8 cellular contexts compared by ENCODE assay signal in the genomic region with DNA sequence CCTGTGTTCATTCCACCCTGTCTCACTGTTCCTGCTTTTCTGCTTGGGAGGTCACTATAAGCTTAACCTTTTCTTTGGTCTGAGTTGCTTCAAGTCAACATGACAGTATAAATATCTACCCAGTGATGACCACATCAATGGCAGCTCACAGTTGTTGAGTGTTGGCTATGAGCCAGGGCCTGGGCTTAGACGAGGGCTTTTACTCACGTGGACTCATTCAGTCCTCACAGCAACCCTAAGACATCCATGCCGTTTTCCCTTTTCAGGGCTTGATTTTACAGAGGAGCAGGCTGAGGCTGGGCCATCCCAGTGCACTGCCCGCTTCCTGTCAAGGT. TPM values are rescaled to one million over a fixed set of nuclear protein-coding genes. Genes with fewer than 3 reads are reported as not detected.
DNase-seq lines count a peak whose midpoint lies in the region; ATAC-seq and TF ChIP-seq lines count a peak whose summit lies in the region.

No MANE protein-coding gene starts in this region.

- H3K27ac ChIP-seq in mammary epithelial cell (ENCODE audit: insufficient read depth, low read depth, low read length), result no peak overlapping the region
- peak overlapping the region; percentile 41 for H3K27ac ChIP-seq in angular gyrus (ENCODE audit: low read depth, low read length)
- peak overlapping the region; percentile 84 to 89 (median 85) for H3K27ac ChIP-seq in transverse colon

- POLR2A ChIA-PET in MCF 10A (lab: Yijun Ruan, JAX), result interaction anchor here (0.6 kb wide), 1 partner anchor 8 kb away, joined by 3 read pairs; no protein-coding TSS in a partner anchor
- POLR2A ChIA-PET in HEK293T (lab: Yijun Ruan, JAX), result no interaction called here

- no peaks in the 10 kb centered on the region for H3K27me3 Mint-ChIP-seq in MCF 10A (ENCODE audit: insufficient read depth, unreplicated experiment)

- no peaks in the 10 kb centered on the region for H4K20me1 ChIP-seq in mammary epithelial cell (ENCODE audit: insufficient read depth, low read length)

- H2AFZ ChIP-seq in mammary epithelial cell (ENCODE audit: low read depth, low read length), result no peak overlapping the region

- H3K4me1 Mint-ChIP-seq in MCF 10A (ENCODE audit: insufficient read depth, unreplicated experiment), result no peaks in the 10 kb centered on the region

- no peak overlapping the region for H3K9ac ChIP-seq in mammary epithelial cell (ENCODE audit: insufficient read depth, low read length)

- in situ Hi-C loops in mammary epithelial cell (cut with MboI; ENCODE audit: low sequenced_read_pairs in 2 of 2) (loop anchor here in 1 of 2 donors (25.0 kb wide), 1 partner anchor 263 kb away; no protein-coding TSS in a partner anchor), transverse colon (cut with MboI; ENCODE audit: low pct_ligation_motif_present in 1 of 4, low pct_unique_long_range_greater_than_20kb in 1 of 4, low sequenced_read_pairs in 3 of 4) (no loop called here)

- intact Hi-C loops in MCF 10A (cut with micrococcal nuclease), result no loop called here
- intact Hi-C loops in mammary epithelial cell (cut with micrococcal nuclease), result no loop called here
- intact Hi-C loops in lower leg skin (cut with DNase I; ENCODE audit: low total_unique reads), result no loop called here
- intact Hi-C loops in transverse colon (cut with DNase I; ENCODE audit: low total_unique reads), result loop anchor here (5.0 kb wide), 1 partner anchor 1143 kb away; the partner anchor contains the start of gene CXCL17

- no peak overlapping the region for H3K4me3 Mint-ChIP-seq in MCF 10A (ENCODE audit: unreplicated experiment)

- peaks cover 92% of the 10 kb centered on the region for H3K36me3 Mint-ChIP-seq in MCF 10A (ENCODE audit: insufficient read depth, unreplicated experiment)

- H3K27ac Mint-ChIP-seq in MCF 10A (ENCODE audit: low read depth, unreplicated experiment), result no peak overlapping the region

- dilution Hi-C loops in mammary epithelial cell (cut with HindIII; ENCODE audit: low sequenced_read_pairs), result loop anchor here (5.0 kb wide), 1 partner anchor 58 kb away; no protein-coding TSS in a partner anchor

- no peak for TF ChIP-seq CTCF in MCF 10A (IDR thresholded peaks at IDR 0.05; ENCODE audit: unreplicated experiment)
- TF ChIP-seq CTCF in mammary epithelial cell (conservative IDR thresholded peaks at IDR 0.05 in 1 of 2, IDR thresholded peaks at IDR 0.05 in 1 of 2; ENCODE audit: extremely low read depth in 1 of 2, insufficient read depth in 1 of 2, low read depth in 1 of 2, low read length in 2 of 2), result no peak
- no peak for TF ChIP-seq CTCF in lower leg skin (IDR thresholded peaks at IDR 0.05)
- no peak for TF ChIP-seq CTCF in transverse colon (IDR thresholded peaks at IDR 0.05)

- DNase-seq in MCF 10A (ENCODE audit: unreplicated experiment), result peak; percentile 14
- DNase-seq in mammary epithelial cell, result no peak
- peak; percentile 57 to 93 for DNase-seq in lower leg skin (ENCODE audit: low spot score in 2 of 2)
- DNase-seq in transverse colon, result peak; percentile 66
- no peak for DNase-seq in HEK293T (ENCODE audit: extremely low spot score)

- H3K27me3 ChIP-seq in mammary epithelial cell (ENCODE audit: insufficient read depth, low read length), result no peaks in the 10 kb centered on the region
- H3K27me3 ChIP-seq in transverse colon, result no peaks in the 10 kb centered on the region

- no peak for TF ChIP-seq EP300 in transverse colon (IDR thresholded peaks at IDR 0.05; ENCODE audit: low read depth)

- H3K9me3 ChIP-seq in mammary epithelial cell (replicated peaks; ENCODE audit: insufficient read depth, low read length) (no peaks in the 10 kb centered on the region), transverse colon (no peaks in the 10 kb centered on the region)

- no peak for ATAC-seq in GM19397 (IDR thresholded peaks at IDR 0.05; ENCODE audit: unreplicated experiment)
- no peak for ATAC-seq in HG02642 (IDR thresholded peaks at IDR 0.05; ENCODE audit: poor library complexity, unreplicated experiment)

- H3K9me3 Mint-ChIP-seq in MCF 10A (ENCODE audit: unreplicated experiment), result no peaks in the 10 kb centered on the region

- 32% methylated on average over 4 of the region's 4 CpGs for WGBS in mammary epithelial cell (ENCODE audit: low coverage, missing lambda C conversion rate)
- WGBS in lower leg skin, 2 donors, result 42 to 48% methylated on average over 4 of the region's 4 CpGs
- WGBS in transverse colon (ENCODE audit: low coverage in 1 of 2), 2 donors, result 18 to 35% methylated on average over 3 to 4 of the region's 4 CpGs

- CTCF ChIA-PET in MCF 10A (lab: Yijun Ruan, JAX), result interaction anchor here (0.6 to 3.8 kb wide), 2 partner anchors 8 to 16 kb away, joined by 3 to 25 read pairs; no protein-coding TSS in a partner anchor
- CTCF ChIA-PET in mammary epithelial cell (lab: Charles Lee; ENCODE audit: low non-redundant PET), result no interaction called here
- CTCF ChIA-PET in HEK293T (lab: Yijun Ruan, JAX), result no interaction called here

- BruUV-seq in MCF 10A (replicated peaks; lab: Mats Ljungman, UMichigan) (no TSS peak), mammary epithelial cell (replicated peaks; lab: Mats Ljungman, UMichigan) (no TSS peak)

- TF ChIP-seq POLR2A in lower leg skin (IDR thresholded peaks at IDR 0.05), result no peak
- no peak for TF ChIP-seq POLR2A in transverse colon (IDR thresholded peaks at IDR 0.05)

- H3K79me2 ChIP-seq in mammary epithelial cell (ENCODE audit: insufficient read depth, low read length), result peaks cover 24% of the 10 kb centered on the region

- H3K36me3 ChIP-seq in mammary epithelial cell (ENCODE audit: insufficient read depth, low read length), result peaks cover 48% of the 10 kb centered on the region
- peaks cover 0 to 53% (median 25%) of the 10 kb centered on the region in 4 donors for H3K36me3 ChIP-seq in transverse colon

- H3K4me3 ChIP-seq in mammary epithelial cell (replicated peaks in 1 of 3; ENCODE audit: insufficient read depth in 1 of 3, low read depth in 2 of 3, low read length in 3 of 3), result no peak overlapping the region
- no peak overlapping the region for H3K4me3 ChIP-seq in lower leg skin (ENCODE audit: low read depth, poor library complexity, severe bottlenecking)
- no peak overlapping the region for H3K4me3 ChIP-seq in transverse colon

- H3K4me2 ChIP-seq in mammary epithelial cell (ENCODE audit: insufficient read depth, low read depth, low read length), result no peak overlapping the region

- H3K4me1 ChIP-seq in mammary epithelial cell (ENCODE audit: insufficient read depth, low read length), result peaks cover 10% of the 10 kb centered on the region
- H3K4me1 ChIP-seq in transverse colon, result peaks cover 27 to 57% (median 40%) of the 10 kb centered on the region in 4 donors

TF ChIP-seq in HEK293T, 16 proteins besides CTCF, POLR2A, EP300 and RAD21:
- TF ChIP-seq FOXA1 (IDR thresholded peaks at IDR 0.05) (no peak), ARNT (IDR thresholded peaks at IDR 0.05) (no peak), L3MBTL2 (conservative IDR thresholded peaks at IDR 0.05) (no peak), SUZ12 (IDR thresholded peaks at IDR 0.05) (no peak), ZNF384 (IDR thresholded peaks at IDR 0.05) (no peak), SP1 (IDR thresholded peaks at IDR 0.05) (no peak), FOXM1 (IDR thresholded peaks at IDR 0.05; ENCODE audit: borderline replicate concordance) (no peak), BHLHE40 (IDR thresholded peaks at IDR 0.05; ENCODE audit: borderline replicate concordance) (no peak), CTBP1 (IDR thresholded peaks at IDR 0.05; ENCODE audit: borderline replicate concordance) (no peak), NFRKB (IDR thresholded peaks at IDR 0.05) (no peak), TARDBP (IDR thresholded peaks at IDR 0.05) (no peak), HDGF (IDR thresholded peaks at IDR 0.05; ENCODE audit: borderline replicate concordance) (no peak), PKNOX1 (IDR thresholded peaks at IDR 0.05) (no peak), ELF4 (IDR thresholded peaks at IDR 0.05) (no peak)

RNA-seq across cellular contexts. Expression of gene CCDC97, which starts 10.2 kb away (rescaled TPM):
- 25.0 and 28.5 TPM in 2 replicates for total RNA-seq in MCF 10A (2022)
- total RNA-seq in mammary epithelial cell, result 10 to 100 TPM; 10.8 to 24.8 TPM
- polyA plus RNA-seq in mammary epithelial cell, result 9.5 TPM
- polyA minus RNA-seq in mammary epithelial cell, result 34.4 TPM
- 10 to 100 TPM; 11.6 to 19.6 (median 13.7) TPM for total RNA-seq in lower leg skin
- 10 to 100 TPM; 10.1 to 22.4 (median 15.4) TPM for total RNA-seq in transverse colon

RNA-seq across cellular contexts. Expression of gene HNRNPUL1, which starts 35.5 kb away (rescaled TPM):
- total RNA-seq in MCF 10A (2022), result 179 and 204 TPM in 2 replicates
- 100 to 1,000 TPM in 1 of 2 donors, 10 to 100 TPM in 1; 80.7 to 175 TPM for total RNA-seq in mammary epithelial cell
- polyA plus RNA-seq in mammary epithelial cell, result 38.8 TPM
- polyA minus RNA-seq in mammary epithelial cell, result 148 TPM
- total RNA-seq in lower leg skin, result 100 to 1,000 TPM; 130 to 196 (median 152) TPM
- 100 to 1,000 TPM; 115 to 296 (median 145) TPM for total RNA-seq in transverse colon

RNA-seq across cellular contexts. Expression of gene TGFB1, which starts 54.0 kb away (rescaled TPM):
- 27.8 and 33.7 TPM in 2 replicates for total RNA-seq in MCF 10A (2022)
- 10 to 100 TPM in 1 of 2 donors, 1 to 10 TPM in 1; 9.8 to 84.1 TPM for total RNA-seq in mammary epithelial cell
- 9.8 TPM for polyA plus RNA-seq in mammary epithelial cell
- 52.0 TPM for polyA minus RNA-seq in mammary epithelial cell
- 10 to 100 TPM; 11.4 to 26.9 (median 22.2) TPM for total RNA-seq in lower leg skin
- total RNA-seq in transverse colon, result 10 to 100 TPM in 2 of 4 donors, 1 to 10 TPM in 2; 4.4 to 30.3 (median 9.7) TPM

Comparison
In these comparisons a context has a peak if more than half of its experiments do, and no peak if none do; other contexts are left out.
1. DNase-seq: peak in MCF 10A (single experiment), lower leg skin (2 of 2) and transverse colon (single experiment); none in mammary epithelial cell (single experiment) and HEK293T (single experiment).